8 cellular contexts compared by ENCODE assay signal in the genomic region with DNA sequence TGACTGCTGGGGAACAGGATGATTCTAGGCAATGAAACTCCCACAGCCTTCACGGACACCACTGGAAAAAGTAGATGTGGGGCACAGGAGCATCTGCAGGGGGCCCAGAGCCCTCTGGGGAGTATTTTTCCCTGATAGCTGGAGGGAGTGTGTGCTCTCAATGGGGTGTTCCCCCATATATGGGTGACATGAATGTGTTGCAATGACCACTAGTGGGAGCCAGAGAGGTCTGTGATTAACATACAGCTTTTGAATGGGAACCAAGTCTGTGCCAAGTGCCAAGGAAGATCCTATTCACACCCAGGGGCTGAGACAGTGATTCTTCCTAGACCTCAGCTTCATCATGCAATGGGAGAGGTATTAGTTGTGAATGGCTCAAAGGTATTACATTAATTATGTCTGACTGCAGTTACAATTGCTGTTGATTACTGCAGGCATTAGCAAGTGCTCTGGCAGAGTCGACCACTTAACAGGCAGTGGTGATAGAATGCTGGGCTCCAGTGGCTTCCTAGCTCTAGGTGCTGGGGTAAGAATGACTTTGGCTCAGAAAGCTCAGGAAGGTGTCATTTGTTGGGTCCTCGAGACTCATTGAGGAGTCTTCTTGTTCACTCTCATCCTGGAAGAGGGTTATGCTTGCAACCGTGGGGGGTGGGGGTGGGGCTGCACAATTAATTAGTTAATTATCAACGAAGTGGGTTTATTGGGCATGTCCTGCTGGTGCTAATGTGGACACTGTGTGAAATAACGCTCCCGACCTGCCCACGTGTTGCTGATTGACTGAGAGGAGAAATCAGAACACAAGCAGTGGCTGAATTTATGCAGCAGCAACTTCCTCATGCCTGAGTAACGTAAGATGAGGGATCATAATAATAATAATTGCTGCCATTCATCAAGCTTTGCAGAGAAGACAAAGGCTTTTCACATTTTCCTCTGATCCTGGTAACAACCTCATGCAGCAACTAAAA.
DNase-seq lines count a peak whose midpoint lies in the region; ATAC-seq and TF ChIP-seq lines count a peak whose summit lies in the region.

No MANE protein-coding gene starts in this region.

- H3K9me3 Mint-ChIP-seq in CD8-positive, alpha-beta memory T cell: no peaks in the 10 kb centered on the region

- H3K4me1 ChIP-seq in CD8-positive, alpha-beta memory T cell (ENCODE audit: insufficient read depth, low read length): peaks cover 6% of the 10 kb centered on the region

- H3K9me3 ChIP-seq in CD8-positive, alpha-beta memory T cell (ENCODE audit: low read length): no peaks in the 10 kb centered on the region

- H3K36me3 ChIP-seq in CD8-positive, alpha-beta memory T cell (ENCODE audit: insufficient read depth, low read length): no peaks in the 10 kb centered on the region
- H3K36me3 ChIP-seq in brain microvascular endothelial cell (replicated peaks): no peaks in the 10 kb centered on the region

- CTCF ChIA-PET in CD8-positive, alpha-beta memory T cell (lab: Charles Lee): interaction anchor here (0.7 to 2.6 kb wide), 10 partner anchors 10 to 533 kb away, joined by 3 to 12 read pairs (median 3); no protein-coding TSS in a partner anchor

- H3K27me3 ChIP-seq in CD8-positive, alpha-beta memory T cell (ENCODE audit: insufficient read depth, low read length, poor library complexity, severe bottlenecking): no peaks in the 10 kb centered on the region
- peaks cover 1% of the 10 kb centered on the region for H3K27me3 ChIP-seq in brain microvascular endothelial cell (replicated peaks)

- peak; percentile 11 to 54 (median 24) for DNase-seq in CD8-positive, alpha-beta memory T cell
- DNase-seq in GM19238 (ENCODE audit: insufficient read length, low spot score) (peak; percentile 56), KBM-7 (peak; percentile 44), SHP77 treated with DMSO at 0.1 percent for 48 hours (lab: John Stamatoyannopoulos, UW) (peak; percentile 31), brain microvascular endothelial cell (peak; percentile 64), inferior parietal cortex (ENCODE audit: extremely low spot score) (peak; percentile 79)
- DNase-seq in stimulated activated CD4-positive, alpha-beta T cell treated with anti-CD3 and anti-CD28 coated beads, Interleukin-12 subunit alpha, Interleukin-12 subunit beta, amount 100 ng/mL, for 48 hours (ENCODE audit: low read depth in 2 of 3, low spot score in 1 of 3): peak in 2 of 3 donors; percentile 20 to 65

- no peak for ATAC-seq in GM18909 (IDR thresholded peaks at IDR 0.05; ENCODE audit: poor library complexity, unreplicated experiment)

- no peaks in the 10 kb centered on the region for H3K36me3 Mint-ChIP-seq in CD8-positive, alpha-beta memory T cell

- peak overlapping the region in 2 of 8 donors; percentile 56 to 91 for H3K27ac Mint-ChIP-seq in CD8-positive, alpha-beta memory T cell

- peaks cover 12 to 18% (median 16%) of the 10 kb centered on the region in 3 donors for H3K4me1 Mint-ChIP-seq in CD8-positive, alpha-beta memory T cell

- in situ Hi-C loops in KBM-7 (cut with MboI; ENCODE audit: low pct_unique_long_range_greater_than_20kb, low sequenced_read_pairs) (no loop called here), brain microvascular endothelial cell (cut with HindIII; ENCODE audit: low pct_ligation_motif_present, low sequenced_read_pairs) (no loop called here)

- no peak overlapping the region for H3K4me3 ChIP-seq in CD8-positive, alpha-beta memory T cell (ENCODE audit: low read length)
- no peak overlapping the region for H3K4me3 ChIP-seq in brain microvascular endothelial cell (ENCODE audit: low read depth, low read length)

- peaks cover 8 to 32% of the 10 kb centered on the region in 2 donors for H3K27me3 Mint-ChIP-seq in CD8-positive, alpha-beta memory T cell

- peak; percentile 86 for TF ChIP-seq CTCF in brain microvascular endothelial cell (IDR thresholded peaks at IDR 0.05; ENCODE audit: low read depth, low read length, missing control alignments)

- H3K27ac ChIP-seq in CD8-positive, alpha-beta memory T cell (ENCODE audit: low read depth, low read length): no peak overlapping the region
- no peak overlapping the region for H3K27ac ChIP-seq in brain microvascular endothelial cell

- POLR2A ChIA-PET in CD8-positive, alpha-beta memory T cell (lab: Charles Lee): no interaction called here

- no peak overlapping the region for H3K4me3 Mint-ChIP-seq in CD8-positive, alpha-beta memory T cell

Comparison
In these comparisons a context has a peak if more than half of its experiments do, and no peak if none do; other contexts are left out.
1. DNase-seq: peak in every context shown above with its lines; median percentile 79 in inferior parietal cortex; 64 in brain microvascular endothelial cell; 56 in GM19238; 44 in KBM-7; 42 in stimulated activated CD4-positive, alpha-beta T cell treated with anti-CD3 and anti-CD28 coated beads, Interleukin-12 subunit alpha, Interleukin-12 subunit beta, amount 100 ng/mL, for 48 hours; 31 in SHP77 treated with DMSO at 0.1 percent for 48 hours; 24 in CD8-positive, alpha-beta memory T cell.